In the genomic region with DNA sequence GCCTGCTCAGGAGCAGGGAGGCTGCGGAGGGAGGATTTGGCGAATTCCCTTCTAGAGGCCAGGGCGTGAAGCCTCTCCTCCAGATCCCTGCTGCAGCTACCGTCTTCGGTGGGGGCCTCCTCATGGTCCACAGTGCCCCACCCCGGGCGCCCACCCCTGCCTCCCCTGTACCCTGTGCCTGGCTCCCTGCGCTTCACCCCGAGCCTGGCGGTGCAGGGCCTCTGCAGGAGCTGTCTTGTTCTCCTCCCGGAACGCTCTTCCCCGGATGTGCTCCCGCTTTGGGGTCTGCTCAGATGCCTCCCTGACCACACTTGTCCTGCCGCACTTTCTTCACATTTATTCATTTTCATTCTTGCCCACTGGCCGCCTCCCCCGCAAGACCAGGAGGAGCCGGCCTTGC, we compare ENCODE assay signal across 6 cellular contexts. TPM values are rescaled to one million over a fixed set of nuclear protein-coding genes. Genes with fewer than 3 reads are reported as not detected.
"Had no signal": no experiment of that assay in that cellular context is flagged by ENCODE, and none has a peak within 500 bp of the region (broad histone marks: within the 10 kb centered on the region; RNA-seq: fewer than 3 reads in every experiment).

No MANE protein-coding gene starts in this region.

RNA-seq across cellular contexts. Expression of a gene that starts 58.3 kb away (rescaled TPM):
- total RNA-seq: activated naive CD4-positive, alpha-beta T cell treated with anti-CD3 and anti-CD28 coated beads for 36 hours; activated naive CD8-positive, alpha-beta T cell treated with anti-CD3 and anti-CD28 coated beads for 36 hours; activated T-helper 1 cell treated with anti-CD3 and anti-CD28 coated beads, Interleukin-12 subunit alpha, Interleukin-12 subunit beta, Interleukin-2, Interleukin-4 antibody, amounts not matched to agents 30 ng/mL and 10 ng/mL and 1 ng/mL, durations not matched to agents 14 hours and 24 hours and 36 hours; esophagus mucosa; T-helper 1 cell treated with Interleukin-12 subunit alpha and Interleukin-12 subunit beta and Interleukin-4 antibody, amounts not matched to agents 30 ng/mL and 1 ng/mL, for 36 hours had no signal
- polyA plus RNA-seq: immature natural killer cell had no signal
